In the genomic region with DNA sequence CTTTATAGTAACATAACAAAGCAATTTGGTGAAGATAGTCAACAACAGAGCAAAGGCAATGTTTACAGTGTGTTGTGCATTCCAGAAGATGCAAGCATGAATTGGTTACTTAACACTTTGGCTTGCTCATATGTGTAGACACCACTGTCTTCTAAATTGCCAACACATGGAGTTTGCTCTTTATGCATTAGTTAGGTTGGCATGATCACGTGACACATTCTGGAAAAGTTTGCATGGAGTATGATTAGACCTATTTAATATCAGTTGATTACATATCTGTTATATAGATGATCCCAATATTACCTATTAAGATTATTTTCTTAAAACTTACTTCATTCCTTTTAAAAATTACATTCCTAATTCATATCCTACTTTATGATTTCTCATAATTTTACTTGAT, we compare ENCODE assay signal across 23 cellular contexts.
"Had no signal": no experiment of that assay in that cellular context is flagged by ENCODE, and none has a peak within 500 bp of the region (broad histone marks: within the 10 kb centered on the region; RNA-seq: fewer than 3 reads in every experiment).

No MANE protein-coding gene starts in this region.

- H3K4me3 ChIP-seq: MG63, SJSA1, SK-N-MC had no signal

- H3K9me3 ChIP-seq: MG63, SJSA1 had no signal

- H3K27ac ChIP-seq: HL-60, SJSA1, SK-N-MC had no signal

- DNase-seq: Karpas-422, KG1, MG63, NCI-H1092, NCI-H1105 treated with DMSO at 0.1 percent for 48 hours, NCI-H1417 treated with DMSO at 0.1 percent for 48 hours, NCI-H146, NCI-H1694 treated with DMSO at 0.1 percent for 48 hours, NCI-H1930, NCI-H2081, NCI-H2107, NCI-H2227 treated with DMSO at 0.1 percent for 48 hours, NCI-H524, NCI-H69, NCI-H774, Right ventricle myocardium superior, RPMI8226, SIG-M5 had no signal

- H3K27me3 ChIP-seq: MG63 had no signal

- H3K4me1 ChIP-seq: SJSA1 had no signal

- FAIRE-seq: HTR-8/SVneo, RCC 7860 had no signal

- H3K36me3 ChIP-seq: MG63, SJSA1 had no signal
